ENCODE assay signal across 29 cellular contexts in genomic region chr17:62955841-62956352, GRCh38.
"Had no signal": no experiment of that assay in that cellular context is flagged by ENCODE, and none has a peak within 500 bp of the region (broad histone marks: within the 10 kb centered on the region; RNA-seq: fewer than 3 reads in every experiment).

No MANE protein-coding gene starts in this region.

- H3K4me3 Mint-ChIP-seq: endodermal cell; immature natural killer cell; mesothelial cell of epicardium; naive thymus-derived CD4-positive, alpha-beta T cell; nephron; neural progenitor cell; stimulated activated naive CD8-positive, alpha-beta T cell treated with anti-CD3 and anti-CD28 coated beads, Interleukin-15, amount 100 ng/mL, for 72 hours had no signal

- ATAC-seq: esophagus mucosa; foreskin keratinocyte; gastroesophageal sphincter; heart left ventricle; left lobe of liver; naive thymus-derived CD4-positive, alpha-beta T cell; right lobe of liver; stimulated activated naive CD8-positive, alpha-beta T cell treated with anti-CD3 and anti-CD28 coated beads, Interleukin-15, amount 100 ng/mL, for 72 hours had no signal

- H3K9me3 Mint-ChIP-seq: endodermal cell; immature natural killer cell; mesothelial cell of epicardium; naive thymus-derived CD4-positive, alpha-beta T cell; nephron; neural progenitor cell; stimulated activated naive CD8-positive, alpha-beta T cell treated with anti-CD3 and anti-CD28 coated beads, Interleukin-15, amount 100 ng/mL, for 72 hours had no signal

- H3K4me1 Mint-ChIP-seq: endodermal cell; immature natural killer cell; mesothelial cell of epicardium; naive thymus-derived CD4-positive, alpha-beta T cell; nephron; neural progenitor cell; stimulated activated naive CD8-positive, alpha-beta T cell treated with anti-CD3 and anti-CD28 coated beads, Interleukin-15, amount 100 ng/mL, for 72 hours had no signal

- H3K27ac Mint-ChIP-seq: endodermal cell; immature natural killer cell; mesothelial cell of epicardium; naive thymus-derived CD4-positive, alpha-beta T cell; nephron; neural progenitor cell; progenitor cell of endocrine pancreas; stimulated activated naive CD8-positive, alpha-beta T cell treated with anti-CD3 and anti-CD28 coated beads, Interleukin-15, amount 100 ng/mL, for 72 hours had no signal

- H3K9ac ChIP-seq: neural progenitor cell, parathyroid adenoma had no signal

- DNase-seq: dorsolateral prefrontal cortex; effector CD4-positive, alpha-beta T cell; endodermal cell; foreskin keratinocyte; heart left ventricle; hypothalamus; immature natural killer cell; mesenchymal stem cell; naive thymus-derived CD4-positive, alpha-beta T cell; right lobe of liver; small intestine; stimulated activated CD4-positive, alpha-beta T cell treated with anti-CD3 and anti-CD28 coated beads, Interleukin-12 subunit alpha, Interleukin-12 subunit beta, amount 100 ng/mL, for 4 hours; stimulated activated CD4-positive, alpha-beta T cell treated with anti-CD3 and anti-CD28 coated beads, Interleukin-1b, Interleukin-23, amount 100 ng/mL, for 48 hours; stimulated activated CD4-positive, alpha-beta T cell treated with anti-CD3 and anti-CD28 coated beads, Interleukin-4, amount 100 ng/mL, for 1 hour; stimulated activated CD8-positive, alpha-beta memory T cell treated with anti-CD3 and anti-CD28 coated beads, Interleukin-4, amount 100 ng/mL, for 48 hours; stimulated activated naive CD4-positive, alpha-beta T cell; stimulated activated naive CD8-positive, alpha-beta T cell treated with anti-CD3 and anti-CD28 coated beads, Interleukin-15, amount 100 ng/mL, for 72 hours; transverse colon had no signal

- H3K4me3 ChIP-seq: dorsolateral prefrontal cortex, gastroesophageal sphincter, heart left ventricle, neural progenitor cell, right lobe of liver, suprapubic skin, transverse colon, vagina had no signal

- H3K27ac ChIP-seq: dorsolateral prefrontal cortex, epithelial cell of prostate, foreskin keratinocyte, gastroesophageal sphincter, heart left ventricle, neural progenitor cell, parathyroid adenoma, right lobe of liver, suprapubic skin, transverse colon, vagina had no signal

- H3K36me3 Mint-ChIP-seq: immature natural killer cell; mesothelial cell of epicardium; naive thymus-derived CD4-positive, alpha-beta T cell; neural progenitor cell had no signal

- H3K36me3 ChIP-seq: gastroesophageal sphincter, heart left ventricle, neural progenitor cell, right lobe of liver, suprapubic skin, transverse colon, vagina had no signal

- H3K9me3 ChIP-seq: right lobe of liver, suprapubic skin, transverse colon, vagina had no signal
